In genomic region chr1:65440915-65441314, GRCh38 we compare ENCODE assay signal across 17 cellular contexts. TPM values are rescaled to one million over a fixed set of nuclear protein-coding genes. Genes with fewer than 3 reads are reported as not detected.
A peak's percentile ranks its signal among the peaks of the same experiment; 100 is the strongest.
DNase-seq lines count a peak whose midpoint lies in the region; ATAC-seq and TF ChIP-seq lines count a peak whose summit lies in the region.
"Had no signal": no experiment of that assay in that cellular context is flagged by ENCODE, and none has a peak within 500 bp of the region (broad histone marks: within the 10 kb centered on the region; RNA-seq: fewer than 3 reads in every experiment).

No MANE protein-coding gene starts in this region.

- no peak overlapping the region for H4K91ac ChIP-seq in IMR-90 (ENCODE audit: insufficient read depth, low read depth, low read length)

- no peak overlapping the region for H3K9ac ChIP-seq in IMR-90 (ENCODE audit: low read depth, low read length)
- H3K9ac ChIP-seq: BLaER1 treated with 17β-estradiol and CSF1 and Interleukin-3, amounts not matched to agents 10 nM and 100 nM had no signal

- TF ChIP-seq CTCF in IMR-90 (conservative IDR thresholded peaks at IDR 0.05; ENCODE audit: low read depth, low read length) (no peak), body of pancreas (IDR thresholded peaks at IDR 0.05) (no peak)

- H3K27me3 ChIP-seq in IMR-90 (ENCODE audit: control insufficient read depth, insufficient read depth, low read length) (no peaks in the 10 kb centered on the region), body of pancreas (no peaks in the 10 kb centered on the region)
- H3K27me3 ChIP-seq: BLaER1 treated with 17β-estradiol and CSF1 and Interleukin-3, amounts not matched to agents 10 nM and 100 nM had no signal

- no peaks in the 10 kb centered on the region for H4K20me1 ChIP-seq in IMR-90 (ENCODE audit: insufficient read depth, low read length)
- H4K20me1 ChIP-seq: BLaER1 treated with 17β-estradiol and CSF1 and Interleukin-3, amounts not matched to agents 10 nM and 100 nM had no signal

- H3K36me3 ChIP-seq in IMR-90 (ENCODE audit: control insufficient read depth, insufficient read depth, low read length) (no peaks in the 10 kb centered on the region), body of pancreas (replicated peaks in 1 of 2; ENCODE audit: insufficient read depth in 1 of 2, low read depth in 2 of 2) (no peaks in the 10 kb centered on the region)

- H2BK120ac ChIP-seq in IMR-90 (ENCODE audit: low read depth, low read length): no peak overlapping the region

- no peak overlapping the region for H3K23ac ChIP-seq in IMR-90 (ENCODE audit: low read depth, low read length)

- H3K4me1 ChIP-seq in IMR-90 (ENCODE audit: control insufficient read depth, insufficient read depth, low read length) (peaks cover 8% of the 10 kb centered on the region), body of pancreas (peaks cover 7% of the 10 kb centered on the region)

- H2AK9ac ChIP-seq in IMR-90 (replicated peaks; ENCODE audit: low read depth, low read length, poor library complexity): no peak overlapping the region

- H3K4me2 ChIP-seq in IMR-90 (ENCODE audit: low read depth, low read length): peak overlapping the region; percentile 64

- H2AFZ ChIP-seq in IMR-90 (replicated peaks; ENCODE audit: low read length, poor library complexity): no peak overlapping the region

- 0 out of 2 replicates have a peak overlapping the region, but pooled peaks have one; percentile 8 for H3K4ac ChIP-seq in IMR-90 (ENCODE audit: low read depth, low read length)

- POLR2A ChIA-PET in IMR-90 (lab: Charles Lee; ENCODE audit: unreplicated experiment): no interaction called here

- 0 out of 2 replicates have a peak, but pooled peaks cover 3% of the 10 kb centered on the region for H3K9me1 ChIP-seq in IMR-90 (ENCODE audit: insufficient read depth, low read length)

- no peak overlapping the region for H2BK5ac ChIP-seq in IMR-90 (ENCODE audit: low read depth, low read length, poor library complexity, severe bottlenecking)

- WGBS in IMR-90 (ENCODE audit: extremely low coverage in 2 of 2, insufficient read length in 1 of 2), 2 experiments: no CpG with 5 or more reads among the region's 1 CpG
- WGBS in body of pancreas, 2 donors: 56 to 61% methylated on average over 1 of the region's 1 CpG

- H3K14ac ChIP-seq in IMR-90 (replicated peaks; ENCODE audit: low read depth, low read length): no peak overlapping the region

- H4K5ac ChIP-seq in IMR-90 (ENCODE audit: low read depth, low read length): no peak overlapping the region

- ATAC-seq in IMR-90 (ENCODE audit: low read depth) (peak; percentile 54), body of pancreas (no peak), GM18498 (IDR thresholded peaks at IDR 0.05; ENCODE audit: unreplicated experiment) (no peak)

- H3K4me3 ChIP-seq in IMR-90 (ENCODE audit: insufficient read depth, low read depth, low read length) (no peak overlapping the region), body of pancreas (no peak overlapping the region)
- H3K4me3 ChIP-seq: BLaER1 treated with 17β-estradiol and CSF1 and Interleukin-3, amounts not matched to agents 10 nM and 100 nM; K562 had no signal

- DNase-seq in EH (ENCODE audit: low read depth) (peak; percentile 91), IMR-90 (no peak), fibroblast of gingiva (ENCODE audit: low read depth) (peak; percentile 69), superior temporal gyrus (ENCODE audit: extremely low spot score) (peak; percentile 32), body of pancreas (no peak), head of caudate nucleus (no peak)
- DNase-seq: ACHN; CD8-positive, alpha-beta memory T cell; DND-41; H9; NCI-H1417 treated with DMSO at 0.1 percent for 48 hours; NCI-H2029 treated with DMSO at 0.1 percent for 48 hours; NCI-H748 treated with DMSO at 0.1 percent for 48 hours had no signal

- H4K8ac ChIP-seq in IMR-90 (ENCODE audit: low read depth in 2 of 2, low read length in 2 of 2): no peak overlapping the region

- no TSS peak for BruUV-seq in IMR-90 (replicated peaks; lab: Mats Ljungman, UMichigan)

- in situ Hi-C loops in IMR-90 (cut with MboI; ENCODE audit: low sequenced_read_pairs): no loop called here

- dilution Hi-C loops in IMR-90 (cut with HindIII; ENCODE audit: low sequenced_read_pairs, unreplicated experiment): no loop called here

- H2AK5ac ChIP-seq in IMR-90 (ENCODE audit: low read depth, low read length): no peak overlapping the region

- no peaks in the 10 kb centered on the region; a peak in 1 of 4 replicates for H3K79me1 ChIP-seq in IMR-90 (ENCODE audit: low read depth in 1 of 2, low read length in 2 of 2)

- no peaks in the 10 kb centered on the region for H3K9me3 ChIP-seq in IMR-90 (ENCODE audit: control insufficient read depth, insufficient read depth, low read length)
- H3K9me3 ChIP-seq in body of pancreas: no peaks in the 10 kb centered on the region
- H3K9me3 ChIP-seq: BLaER1 treated with 17β-estradiol and CSF1 and Interleukin-3, amounts not matched to agents 10 nM and 100 nM had no signal

- no peak overlapping the region for H2BK20ac ChIP-seq in IMR-90 (ENCODE audit: low read depth, low read length)

- TF ChIP-seq POLR2A in IMR-90 (IDR thresholded peaks at IDR 0.05; ENCODE audit: low read depth, low read length): no peak
- TF ChIP-seq POLR2A in body of pancreas (IDR thresholded peaks at IDR 0.05): no peak

- intact Hi-C loops in IMR-90 (cut with micrococcal nuclease) (no loop called here), body of pancreas (cut with DNase I) (no loop called here), head of caudate nucleus (cut with DNase I) (no loop called here)

- CTCF ChIA-PET in IMR-90 (lab: Yijun Ruan, JAX): interaction anchor here (0.6 to 1.5 kb wide), 4 partner anchors 8 to 381 kb away, joined by 3 to 12 read pairs (median 3); no protein-coding TSS in a partner anchor

- no peak for TF ChIP-seq RAD21 in IMR-90 (IDR thresholded peaks at IDR 0.05; ENCODE audit: low read length)

- no peak overlapping the region; the same call in 1 of the 2 replicates for H3K27ac ChIP-seq in IMR-90 (ENCODE audit: insufficient read depth, low read length)
- no peak overlapping the region for H3K27ac ChIP-seq in body of pancreas
- H3K27ac ChIP-seq: RWPE1 had no signal

- no peak overlapping the region for H3K56ac ChIP-seq in IMR-90 (ENCODE audit: extremely low read depth, insufficient read depth, low read length)

- peak overlapping the region; percentile 27; the same call in 1 of the 2 replicates for H3K18ac ChIP-seq in IMR-90 (ENCODE audit: low read depth, low read length)

- no peak overlapping the region for H2BK15ac ChIP-seq in IMR-90 (ENCODE audit: low read depth, low read length)

TF ChIP-seq in IMR-90, 13 proteins besides CTCF, POLR2A, EP300 and RAD21:
- TF ChIP-seq USF2 (IDR thresholded peaks at IDR 0.05; ENCODE audit: low read depth, low read length): no peak
- no peak for TF ChIP-seq RCOR1 (IDR thresholded peaks at IDR 0.05; ENCODE audit: insufficient replicate concordance, low read length)
- no peak for TF ChIP-seq RFX5 (IDR thresholded peaks at IDR 0.05; ENCODE audit: low read depth, low read length)
- TF ChIP-seq ELK1 (IDR thresholded peaks at IDR 0.05; ENCODE audit: borderline replicate concordance, low read depth, low read length): no peak
- no peak for TF ChIP-seq MXI1 (IDR thresholded peaks at IDR 0.05; ENCODE audit: borderline replicate concordance, low read depth, low read length)
- TF ChIP-seq CHD1 (IDR thresholded peaks at IDR 0.05; ENCODE audit: low read depth, low read length): no peak
- TF ChIP-seq NFE2L2 (IDR thresholded peaks at IDR 0.05; ENCODE audit: low read depth, low read length): no peak
- no peak for TF ChIP-seq SMC3 (IDR thresholded peaks at IDR 0.05; ENCODE audit: low read depth, low read length)
- no peak for TF ChIP-seq MAZ (IDR thresholded peaks at IDR 0.05; ENCODE audit: borderline replicate concordance, low read depth, low read length)
- TF ChIP-seq FOS (IDR thresholded peaks at IDR 0.05; ENCODE audit: low read depth, low read length): no peak
- TF ChIP-seq MAFK (IDR thresholded peaks at IDR 0.05; ENCODE audit: low read depth, low read length): no peak
- TF ChIP-seq BHLHE40 (IDR thresholded peaks at IDR 0.05; ENCODE audit: low read depth, low read length): no peak
- no peak for TF ChIP-seq CEBPB (IDR thresholded peaks at IDR 0.05; ENCODE audit: low read depth, low read length)

RNA-seq across cellular contexts. Expression of gene LEPR, which starts 20.4 kb away (rescaled TPM):
- total RNA-seq in IMR-90 (2012; rRNA removed) (8.8 and 9.2 TPM in 2 replicates), body of pancreas (1 to 10 TPM; 5.3 to 7.8 TPM)
- polyA plus RNA-seq in IMR-90 (2012; rRNA removed): 1.9 and 2.1 TPM in 2 replicates
- polyA plus RNA-seq in IMR-90 (2012; cell fraction: cytosol; rRNA removed): 0.35 and 0.43 TPM in 2 replicates
- polyA plus RNA-seq in IMR-90 (2012; cell fraction: nucleus; rRNA removed; ENCODE audit: low replicate concordance): 0.13 and 1.9 TPM in 2 replicates

RNA-seq across cellular contexts. Expression of gene LEPROT, which starts 20.4 kb away (rescaled TPM):
- 21.0 and 37.2 TPM in 2 replicates for total RNA-seq in IMR-90 (2012; rRNA removed)
- 30.5 and 40.2 TPM in 2 replicates for polyA plus RNA-seq in IMR-90 (2012; rRNA removed)
- polyA plus RNA-seq in IMR-90 (2012; cell fraction: cytosol; rRNA removed): 14.2 and 24.4 TPM in 2 replicates
- 9.5 and 50.4 TPM in 2 replicates for polyA plus RNA-seq in IMR-90 (2012; cell fraction: nucleus; rRNA removed; ENCODE audit: low replicate concordance)
- 10 to 100 TPM; 22.7 to 47.7 TPM for total RNA-seq in body of pancreas

Comparison
In these comparisons a context has a peak if more than half of its experiments do, and no peak if none do; other contexts are left out.
1. DNase-seq: peak in EH (single experiment), fibroblast of gingiva (single experiment) and superior temporal gyrus (single experiment); none in IMR-90 (single experiment), body of pancreas (0 of 4) and head of caudate nucleus (0 of 42).